13 cellular contexts compared by ENCODE assay signal in the genomic region with DNA sequence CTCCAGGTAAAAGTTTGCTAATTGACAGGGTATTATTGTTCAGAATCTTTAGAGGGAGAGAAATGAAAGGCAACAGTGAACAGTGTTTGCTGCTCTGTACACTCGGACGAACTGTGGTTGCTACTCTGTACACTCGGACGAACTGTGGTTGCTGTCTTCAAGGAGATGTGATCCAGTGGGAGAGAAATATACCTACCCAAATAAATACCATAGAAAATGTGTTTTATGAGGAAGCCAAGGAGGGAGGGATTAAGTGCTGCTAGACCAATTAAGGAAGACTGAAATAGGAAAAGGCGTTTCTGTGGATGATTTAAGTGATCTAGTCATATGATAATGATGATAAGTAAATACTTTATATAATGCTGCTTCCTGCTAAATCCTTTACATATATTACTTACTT. TPM values are rescaled to one million over a fixed set of nuclear protein-coding genes. Genes with fewer than 3 reads are reported as not detected.
DNase-seq lines count a peak whose midpoint lies in the region; ATAC-seq, FAIRE-seq and TF ChIP-seq lines count a peak whose summit lies in the region.
"Had no signal": no experiment of that assay in that cellular context is flagged by ENCODE, and none has a peak within 500 bp of the region (broad histone marks: within the 10 kb centered on the region; RNA-seq: fewer than 3 reads in every experiment).

No MANE protein-coding gene starts in this region.

- peaks cover 43% of the 10 kb centered on the region for H3K4me1 Mint-ChIP-seq in activated naive CD8-positive, alpha-beta T cell treated with anti-CD3 and anti-CD28 coated beads for 36 hours

- WGBS in heart right ventricle, 2 donors: 40 to 55% methylated on average over 5 of the region's 5 CpGs
- 26 to 40% methylated on average over 1 to 5 of the region's 5 CpGs for WGBS in transverse colon (ENCODE audit: low coverage in 1 of 2), 2 donors

- DNase-seq in heart right ventricle (no peak), left ventricle myocardium superior (no peak), keratinocyte (ENCODE audit: low read depth, low spot score) (no peak), transverse colon (no peak), MG63 (no peak), putamen (ENCODE audit: low spot score) (no peak), NCI-H1092 (lab: John Stamatoyannopoulos, UW) (no peak)
- no peak for DNase-seq in activated naive CD8-positive, alpha-beta T cell treated with anti-CD3 and anti-CD28 coated beads for 36 hours
- DNase-seq: activated T-cell treated with anti-CD3 and anti-CD28 coated beads, Interleukin-2, amount 50 U/mL, for 48 hours; effector CD8-positive, alpha-beta T cell; NCI-H82; stimulated activated CD8-positive, alpha-beta memory T cell treated with anti-CD3 and anti-CD28 coated beads, Interleukin-4, amount 100 ng/mL, for 48 hours had no signal

- intact Hi-C loops in heart right ventricle (cut with DNase I) (loop anchor here in 7 of 10 donors (5.0 to 10.0 kb wide), 10 partner anchors 36 to 312 kb away; partner anchors contain the start of genes TM7SF3 (in 2 of the 7), FGFR1OP2 (in 1 of the 7), INTS13 (in 1 of the 7) and MED21 (in 1 of the 7)), left ventricle myocardium superior (cut with micrococcal nuclease) (no loop called here), transverse colon (cut with DNase I; ENCODE audit: low total_unique reads) (loop anchor here (5.0 kb wide), 1 partner anchor 49 kb away; no protein-coding TSS in a partner anchor)

- H3K27ac Mint-ChIP-seq in activated naive CD8-positive, alpha-beta T cell treated with anti-CD3 and anti-CD28 coated beads for 36 hours: no peak overlapping the region

- TF ChIP-seq POLR2A in transverse colon (IDR thresholded peaks at IDR 0.05): no peak

- peak overlapping the region in 4 of 10 donors; percentile 89 to 95 (median 93) for H3K27ac ChIP-seq in heart right ventricle
- peak overlapping the region; percentile 25 for H3K27ac ChIP-seq in keratinocyte (ENCODE audit: control insufficient read depth, insufficient read depth, low read length)
- peak overlapping the region; percentile 91 to 94 (median 92) for H3K27ac ChIP-seq in transverse colon

- dilution Hi-C loops in keratinocyte (cut with MboI; ENCODE audit: extremely low pct_ligation_motif_present, low sequenced_read_pairs): no loop called here

- in situ Hi-C loops in transverse colon (cut with MboI; ENCODE audit: low pct_ligation_motif_present in 1 of 4, low pct_unique_long_range_greater_than_20kb in 1 of 4, low sequenced_read_pairs in 3 of 4): loop anchor here in 1 of 4 donors (10.0 kb wide), 1 partner anchor 222 kb away; the partner anchor contains the start of gene MED21

- ATAC-seq in heart right ventricle: no peak
- ATAC-seq in left ventricle myocardium superior: no peak

- TF ChIP-seq CTCF in heart right ventricle (IDR thresholded peaks at IDR 0.05) (no peak), keratinocyte (optimal IDR thresholded peaks at IDR 0.05 in 1 of 3, IDR thresholded peaks at IDR 0.05 in 1 of 3, conservative IDR thresholded peaks at IDR 0.05 in 1 of 3; ENCODE audit: extremely low read depth in 1 of 3, insufficient read depth in 2 of 3, low read length in 3 of 3) (no peak), transverse colon (IDR thresholded peaks at IDR 0.05) (no peak)

- peak overlapping the region; percentile 99 for H3K4me2 ChIP-seq in keratinocyte (ENCODE audit: control insufficient read depth, extremely low read depth, insufficient read depth, low read depth, low read length)

- H3K27me3 Mint-ChIP-seq in activated naive CD8-positive, alpha-beta T cell treated with anti-CD3 and anti-CD28 coated beads for 36 hours: no peaks in the 10 kb centered on the region

- H3K4me1 ChIP-seq in heart right ventricle: peaks cover 0 to 66% (median 51%) of the 10 kb centered on the region in 9 donors
- H3K4me1 ChIP-seq in keratinocyte (ENCODE audit: control insufficient read depth, extremely low read depth, insufficient read depth, low read length): peaks cover 20% of the 10 kb centered on the region
- peaks cover 4 to 64% (median 31%) of the 10 kb centered on the region in 4 donors for H3K4me1 ChIP-seq in transverse colon

- FAIRE-seq in keratinocyte (lab: Jason Lieb, UNC): no peak
- FAIRE-seq: islet of Langerhans had no signal

- H3K36me3 ChIP-seq in heart right ventricle (no peaks in the 10 kb centered on the region), keratinocyte (ENCODE audit: control insufficient read depth in 2 of 2, extremely low read depth in 1 of 2, insufficient read depth in 2 of 2, low read length in 2 of 2) (no peaks in the 10 kb centered on the region), transverse colon (no peaks in the 10 kb centered on the region), MG63 (no peaks in the 10 kb centered on the region)

- peak overlapping the region; percentile 58 for H2AFZ ChIP-seq in keratinocyte (ENCODE audit: control insufficient read depth, low read length)

- no peaks in the 10 kb centered on the region for H3K9me3 ChIP-seq in heart right ventricle
- no peaks in the 10 kb centered on the region for H3K9me3 ChIP-seq in keratinocyte (ENCODE audit: control insufficient read depth, low read depth, low read length)
- H3K9me3 ChIP-seq in transverse colon: no peaks in the 10 kb centered on the region
- H3K9me3 ChIP-seq in MG63: peaks cover 4% of the 10 kb centered on the region

- H3K9ac ChIP-seq in keratinocyte (ENCODE audit: control insufficient read depth, extremely low read depth, insufficient read depth, low read length): peak overlapping the region; percentile 18

- peaks cover 3% of the 10 kb centered on the region for H3K9me3 Mint-ChIP-seq in activated naive CD8-positive, alpha-beta T cell treated with anti-CD3 and anti-CD28 coated beads for 36 hours

- H3K9me1 ChIP-seq in keratinocyte (ENCODE audit: control insufficient read depth, extremely low read depth, insufficient read depth, low read length): no peaks in the 10 kb centered on the region

- peaks cover 42% of the 10 kb centered on the region for H3K79me2 ChIP-seq in keratinocyte (ENCODE audit: control insufficient read depth, insufficient read depth, low read length)

- no peaks in the 10 kb centered on the region for H4K20me1 ChIP-seq in keratinocyte (ENCODE audit: control insufficient read depth, extremely low read depth, insufficient read depth, low read length)

- H3K4me3 Mint-ChIP-seq in activated naive CD8-positive, alpha-beta T cell treated with anti-CD3 and anti-CD28 coated beads for 36 hours: peak overlapping the region; percentile 9

- peak overlapping the region in 8 of 10 donors; percentile 62 to 94 (median 84) for H3K4me3 ChIP-seq in heart right ventricle
- peak overlapping the region in 2 of 3 experiments; percentile 3 to 98 for H3K4me3 ChIP-seq in keratinocyte (ENCODE audit: control insufficient read depth in 2 of 3, extremely low read depth in 1 of 3, insufficient read depth in 2 of 3, low read depth in 1 of 3, low read length in 3 of 3)
- peak overlapping the region in 2 of 4 donors; percentile 77 to 82 for H3K4me3 ChIP-seq in transverse colon
- H3K4me3 ChIP-seq in MG63: no peak overlapping the region

- no peak for TF ChIP-seq EP300 in transverse colon (IDR thresholded peaks at IDR 0.05; ENCODE audit: low read depth)

- H3K27me3 ChIP-seq in heart right ventricle: no peaks in the 10 kb centered on the region
- no peaks in the 10 kb centered on the region for H3K27me3 ChIP-seq in keratinocyte (ENCODE audit: control insufficient read depth, extremely low read depth, insufficient read depth, low read length)
- H3K27me3 ChIP-seq in transverse colon: no peaks in the 10 kb centered on the region
- H3K27me3 ChIP-seq in MG63: no peaks in the 10 kb centered on the region

- peaks cover 30% of the 10 kb centered on the region for H3K36me3 Mint-ChIP-seq in activated naive CD8-positive, alpha-beta T cell treated with anti-CD3 and anti-CD28 coated beads for 36 hours

RNA-seq across cellular contexts. Expression of gene STK38L, which starts 2.7 kb away (rescaled TPM):
- 100 to 1,000 TPM in 5 of 10 donors, 10 to 100 TPM in 5; 40.7 to 165 (median 104) TPM for total RNA-seq in heart right ventricle
- polyA plus RNA-seq in heart right ventricle: 10 to 100 TPM in 1 of 2 donors, 1 to 10 TPM in 1; 9.5 to 23.5 TPM
- 66.1 TPM for total RNA-seq in left ventricle myocardium superior
- 10 to 100 TPM; 31.2 to 32.0 TPM for total RNA-seq in activated naive CD8-positive, alpha-beta T cell treated with anti-CD3 and anti-CD28 coated beads for 36 hours
- 8.6 to 25.4 TPM (median 19.0 TPM) in 3 replicates for polyA plus RNA-seq in keratinocyte
- 92.6 TPM for polyA plus RNA-seq in keratinocyte (2011; ENCODE audit: low read depth)
- polyA plus RNA-seq in keratinocyte (2011; cell fraction: cytosol; rRNA removed): 10.3 and 19.1 TPM in 2 replicates
- polyA plus RNA-seq in keratinocyte (2011; cell fraction: nucleus; rRNA removed): 20.7 and 21.8 TPM in 2 replicates
- 11.1 and 18.0 TPM in 2 replicates for polyA plus RNA-seq in keratinocyte (2012; ENCODE audit: low replicate concordance)
- 2.2 to 16.0 TPM (median 14.1 TPM) in 3 replicates for polyA minus RNA-seq in keratinocyte
- polyA minus RNA-seq in keratinocyte (2011; cell fraction: cytosol; rRNA and poly(A)+ RNA removed): 9.8 TPM
- polyA minus RNA-seq in keratinocyte (2011; cell fraction: nucleus; rRNA and poly(A)+ RNA removed): 14.5 and 30.5 TPM in 2 replicates
- 10 to 100 TPM; 18.5 to 51.8 (median 40.9) TPM for total RNA-seq in transverse colon
- 4.1 and 22.4 TPM in 2 replicates for total RNA-seq in MG63 (2014; rRNA removed; shearing (Covaris generic); ENCODE audit: low replicate concordance)
